Comparison of ENCODE assay signal across 10 cellular contexts in genomic region chr11:22730319-22730718, GRCh38.
A peak's percentile ranks its signal among the peaks of the same experiment; 100 is the strongest.
DNase-seq lines count a peak whose midpoint lies in the region; ATAC-seq and TF ChIP-seq lines count a peak whose summit lies in the region.
"Had no signal": no experiment of that assay in that cellular context is flagged by ENCODE, and none has a peak within 500 bp of the region (broad histone marks: within the 10 kb centered on the region; RNA-seq: fewer than 3 reads in every experiment).

No MANE protein-coding gene starts in this region.

- CTCF ChIA-PET in Caco-2 (lab: Charles Lee) = no interaction called here

- no TSS peak for BruUV-seq in Caco-2 (replicated peaks; lab: Mats Ljungman, UMichigan)

- H3K4me3 Mint-ChIP-seq in Caco-2 (ENCODE audit: unreplicated experiment) = no peak overlapping the region

- H3K4me1 ChIP-seq in Caco-2 (no peaks in the 10 kb centered on the region; the same call in 1 of the 2 replicates), spleen (no peaks in the 10 kb centered on the region)

- H3K9me3 Mint-ChIP-seq in Caco-2 (ENCODE audit: unreplicated experiment) = no peaks in the 10 kb centered on the region

- WGBS in spleen, 5 donors = 0 to 78% (median 66%) methylated on average over 1 of the region's 1 CpG

- intact Hi-C loops in Caco-2 (cut with micrococcal nuclease; ENCODE audit: unreplicated experiment) = loop anchor here (1.0 kb wide), 2 partner anchors 59 to 64 kb away; partner anchors contain the start of gene GAS2
- intact Hi-C loops in spleen (cut with DNase I; ENCODE audit: low total_unique reads) = no loop called here

- no peak overlapping the region for H3K27ac Mint-ChIP-seq in Caco-2 (ENCODE audit: unreplicated experiment)

- H3K9me3 ChIP-seq in Caco-2 (no peaks in the 10 kb centered on the region), spleen (no peaks in the 10 kb centered on the region)

- H3K36me3 Mint-ChIP-seq in Caco-2 (ENCODE audit: insufficient read depth, unreplicated experiment) = no peaks in the 10 kb centered on the region

- no peaks in the 10 kb centered on the region for H3K27me3 Mint-ChIP-seq in Caco-2 (ENCODE audit: insufficient read depth, unreplicated experiment)

- H3K36me3 ChIP-seq in Caco-2 (ENCODE audit: control insufficient read depth, insufficient read depth, low read length) (no peaks in the 10 kb centered on the region), spleen (no peaks in the 10 kb centered on the region)

- ATAC-seq in GM19372 (IDR thresholded peaks at IDR 0.05; ENCODE audit: low read depth, unreplicated experiment) (peak; percentile 70), GM18517 (IDR thresholded peaks at IDR 0.05; ENCODE audit: unreplicated experiment) (no peak), HG02763 (IDR thresholded peaks at IDR 0.05; ENCODE audit: unreplicated experiment) (no peak), GM19328 (IDR thresholded peaks at IDR 0.05; ENCODE audit: unreplicated experiment) (no peak)

- H3K27me3 ChIP-seq in Caco-2 (replicated peaks; ENCODE audit: control insufficient read depth, insufficient read depth, low read length) = no peaks in the 10 kb centered on the region
- no peaks in the 10 kb centered on the region for H3K27me3 ChIP-seq in spleen (replicated peaks in 1 of 7)

- peak; percentile 50 to 61 for TF ChIP-seq CTCF in Caco-2 (IDR thresholded peaks at IDR 0.05; ENCODE audit: insufficient read depth in 1 of 2, low read depth in 1 of 2, low read length in 1 of 2, severe bottlenecking in 1 of 2, unreplicated experiment in 1 of 2)
- TF ChIP-seq CTCF in epithelial cell of esophagus (IDR thresholded peaks at IDR 0.05; ENCODE audit: insufficient read depth, low read depth, low read length, missing control alignments) = peak; percentile 30
- TF ChIP-seq CTCF in spleen (IDR thresholded peaks at IDR 0.05 in 8 of 11, conservative IDR thresholded peaks at IDR 0.05 in 3 of 11) = no peak

- TF ChIP-seq POLR2A in spleen (IDR thresholded peaks at IDR 0.05) = no peak

- POLR2A ChIA-PET in Caco-2 (lab: Charles Lee) = no interaction called here

- peaks cover 8% of the 10 kb centered on the region for H3K4me1 Mint-ChIP-seq in Caco-2 (ENCODE audit: low read depth, unreplicated experiment)

- H3K4me3 ChIP-seq in Caco-2 (ENCODE audit: low read depth, low read length) (no peak overlapping the region), epithelial cell of esophagus (ENCODE audit: low read length) (no peak overlapping the region), spleen (no peak overlapping the region)

- DNase-seq in Caco-2 = peak in 1 of 2 experiments; percentile 44
- peak; percentile 32 for DNase-seq in NCI-H1417 treated with DMSO at 0.1 percent for 48 hours (lab: John Stamatoyannopoulos, UW)
- peak; percentile 49 for DNase-seq in epithelial cell of esophagus (ENCODE audit: low read depth)
- no peak for DNase-seq in spleen
- DNase-seq: NCI-H187; stimulated activated CD4-positive, alpha-beta T cell treated with anti-CD3 and anti-CD28 coated beads, Interleukin-4, amount 100 ng/mL, for 1 hour had no signal

- H3K27ac ChIP-seq in spleen = no peak overlapping the region

Comparison
In these comparisons a context has a peak if more than half of its experiments do, and no peak if none do; other contexts are left out.
1. CTCF ChIP-seq: peak in Caco-2 (2 of 2) and epithelial cell of esophagus (single experiment); none in spleen (0 of 11).